ENCODE assay signal across 12 cellular contexts in genomic region chr14:96267336-96267735, GRCh38. TPM values are rescaled to one million over a fixed set of nuclear protein-coding genes. Genes with fewer than 3 reads are reported as not detected.
DNase-seq lines count a peak whose midpoint lies in the region; ATAC-seq and TF ChIP-seq lines count a peak whose summit lies in the region.
"Had no signal": no experiment of that assay in that cellular context is flagged by ENCODE, and none has a peak within 500 bp of the region (broad histone marks: within the 10 kb centered on the region; RNA-seq: fewer than 3 reads in every experiment).

No MANE protein-coding gene starts in this region.

- 19 to 23% methylated on average over 3 of the region's 3 CpGs for WGBS in GM23248 (ENCODE audit: low coverage in 1 of 2, low lambda C conversion rate in 2 of 2, missing lambda C conversion rate in 2 of 2), 2 experiments

- peaks cover 11% of the 10 kb centered on the region for H3K27me3 Mint-ChIP-seq in activated T-helper 17 cell treated with anti-CD3 and anti-CD28 coated beads, Interleukin-2, amount 50 U/mL, for 72 hours
- H3K27me3 Mint-ChIP-seq: stimulated activated naive CD8-positive, alpha-beta T cell treated with anti-CD3 and anti-CD28 coated beads, Interleukin-15, amount 100 ng/mL, for 72 hours had no signal

- peaks cover 30% of the 10 kb centered on the region for H3K4me1 ChIP-seq in GM23248 (ENCODE audit: insufficient read depth)
- H3K4me1 ChIP-seq: breast epithelium had no signal

- no peaks in the 10 kb centered on the region for H3K36me3 ChIP-seq in GM23248 (ENCODE audit: low read depth)
- H3K36me3 ChIP-seq: breast epithelium had no signal

- H3K9me2 ChIP-seq in GM23248 (ENCODE audit: insufficient read depth), result no peaks in the 10 kb centered on the region

- peak overlapping the region; percentile 9; the same call in 1 of the 2 replicates for H3K9ac ChIP-seq in GM23248

- TF ChIP-seq CTCF in retinal pigment epithelial cell (conservative IDR thresholded peaks at IDR 0.05; ENCODE audit: low read depth, low read length), result no peak

- H3K27ac ChIP-seq in GM23248, result peak overlapping the region; percentile 78
- H3K27ac ChIP-seq: HL-60 had no signal

- no peak overlapping the region for H3K27ac Mint-ChIP-seq in activated T-helper 17 cell treated with anti-CD3 and anti-CD28 coated beads, Interleukin-2, amount 50 U/mL, for 72 hours

- H4K20me1 ChIP-seq in GM23248 (ENCODE audit: insufficient read depth), result no peaks in the 10 kb centered on the region

- intact Hi-C loops in left ventricle myocardium superior (cut with micrococcal nuclease), result no loop called here

- ATAC-seq in GM18861 (IDR thresholded peaks at IDR 0.05; ENCODE audit: unreplicated experiment) (no peak), GM21390 (IDR thresholded peaks at IDR 0.05; ENCODE audit: unreplicated experiment) (no peak), left ventricle myocardium superior (no peak)
- ATAC-seq in activated T-helper 17 cell treated with anti-CD3 and anti-CD28 coated beads, Interleukin-2, amount 50 U/mL, for 72 hours (replicated peaks), result no peak
- ATAC-seq: stimulated activated naive CD8-positive, alpha-beta T cell treated with anti-CD3 and anti-CD28 coated beads, Interleukin-15, amount 100 ng/mL, for 72 hours had no signal

- no peaks in the 10 kb centered on the region for H3K27me3 ChIP-seq in GM23248 (replicated peaks; ENCODE audit: insufficient read depth)
- H3K27me3 ChIP-seq: breast epithelium had no signal

- in situ Hi-C loops in GM23248 (cut with MboI), result no loop called here

- no peaks in the 10 kb centered on the region for H3K9me3 Mint-ChIP-seq in activated T-helper 17 cell treated with anti-CD3 and anti-CD28 coated beads, Interleukin-2, amount 50 U/mL, for 72 hours

- H3K4me3 ChIP-seq in GM23248, result no peak overlapping the region
- H3K4me3 ChIP-seq in retinal pigment epithelial cell (ENCODE audit: low read length), result no peak overlapping the region
- H3K4me3 ChIP-seq: breast epithelium had no signal

- no peaks in the 10 kb centered on the region for H3K4me1 Mint-ChIP-seq in activated T-helper 17 cell treated with anti-CD3 and anti-CD28 coated beads, Interleukin-2, amount 50 U/mL, for 72 hours
- H3K4me1 Mint-ChIP-seq: stimulated activated naive CD8-positive, alpha-beta T cell treated with anti-CD3 and anti-CD28 coated beads, Interleukin-15, amount 100 ng/mL, for 72 hours had no signal

- peak; percentile 71 for DNase-seq in GM23248
- peak; percentile 34 for DNase-seq in NCI-H446 treated with DMSO at 0.1 percent for 48 hours (lab: John Stamatoyannopoulos, UW)
- peak; percentile 88 for DNase-seq in epidermal melanocyte (ENCODE audit: insufficient read length, low spot score)
- peak; percentile 48 for DNase-seq in retinal pigment epithelial cell (ENCODE audit: low read depth)
- DNase-seq in left ventricle myocardium superior, result no peak
- DNase-seq: activated CD4-positive, alpha-beta T cell treated with anti-CD3 and anti-CD28 coated beads, Interleukin-2, amount 50 U/mL, for 48 hours; stimulated activated naive CD8-positive, alpha-beta T cell treated with anti-CD3 and anti-CD28 coated beads, Interleukin-15, amount 100 ng/mL, for 72 hours had no signal

- H3K4me2 ChIP-seq in GM23248 (ENCODE audit: unreplicated experiment), result peak overlapping the region; percentile 28

- H3K36me3 Mint-ChIP-seq in activated T-helper 17 cell treated with anti-CD3 and anti-CD28 coated beads, Interleukin-2, amount 50 U/mL, for 72 hours (ENCODE audit: low read depth), result no peaks in the 10 kb centered on the region

- no peak overlapping the region for H3K4me3 Mint-ChIP-seq in activated T-helper 17 cell treated with anti-CD3 and anti-CD28 coated beads, Interleukin-2, amount 50 U/mL, for 72 hours
- H3K4me3 Mint-ChIP-seq: stimulated activated naive CD8-positive, alpha-beta T cell treated with anti-CD3 and anti-CD28 coated beads, Interleukin-15, amount 100 ng/mL, for 72 hours had no signal

- no peak overlapping the region for H2AFZ ChIP-seq in GM23248

- H3F3A ChIP-seq in GM23248 (ENCODE audit: insufficient read depth), result peaks cover 28% of the 10 kb centered on the region

- no peaks in the 10 kb centered on the region for H3K9me3 ChIP-seq in GM23248 (ENCODE audit: low read depth)

- no peaks in the 10 kb centered on the region for H3K79me2 ChIP-seq in GM23248 (ENCODE audit: insufficient read depth)

RNA-seq across cellular contexts. Expression of gene BDKRB1, which starts 11.3 kb away (rescaled TPM):
- total RNA-seq in GM23248 (2014; rRNA removed; shearing (Covaris generic)), result 3.9 and 5.5 TPM in 2 replicates
- 12.9 and 15.1 TPM in 2 replicates for polyA plus RNA-seq in GM23248 (2016; fragmentation: Nextera tagmentation; extraction: Ambion mirVana)
- not detected for total RNA-seq in activated T-helper 17 cell treated with anti-CD3 and anti-CD28 coated beads, Interleukin-2, amount 50 U/mL, for 72 hours
- total RNA-seq in left ventricle myocardium superior, result not detected
